In genomic region chr9:68356370-68357118, GRCh38 we compare ENCODE assay signal across 8 cellular contexts. TPM values are rescaled to one million over a fixed set of nuclear protein-coding genes. Genes with fewer than 3 reads are reported as not detected.
DNase-seq lines count a peak whose midpoint lies in the region; ATAC-seq, FAIRE-seq and TF ChIP-seq lines count a peak whose summit lies in the region.
"Not testable (repeated sequence)": the region's sequence is repeated elsewhere in the genome, so short reads cannot be mapped to it uniquely, and the experiment has no call there.

Gene PGM5 (plus strand): TSS chr9:68356611. CDS start chr9:68357128, 517 bp downstream.

- TF ChIP-seq CTCF in PC-3 (conservative IDR thresholded peaks at IDR 0.05; ENCODE audit: low read depth, low read length); keratinocyte (optimal IDR thresholded peaks at IDR 0.05 in 1 of 3, IDR thresholded peaks at IDR 0.05 in 1 of 3, conservative IDR thresholded peaks at IDR 0.05 in 1 of 3; ENCODE audit: extremely low read depth in 1 of 3, insufficient read depth in 2 of 3, low read length in 3 of 3): not testable (repeated sequence)

- not testable (repeated sequence) for H3K4me1 Mint-ChIP-seq in CD4-positive, CD25-positive, alpha-beta regulatory T cell; activated naive CD8-positive, alpha-beta T cell treated with anti-CD3 and anti-CD28 coated beads, Interleukin-2, amount 50 U/mL, for 24 hours

- ATAC-seq in CD4-positive, CD25-positive, alpha-beta regulatory T cell (ENCODE audit: low read depth in 2 of 2), result peak in 1 of 2 donors; percentile 38
- ATAC-seq in GM21381 (IDR thresholded peaks at IDR 0.05; ENCODE audit: unreplicated experiment) (peak; percentile 52), PC-3 (peak; percentile 48)
- ATAC-seq in activated naive CD8-positive, alpha-beta T cell treated with anti-CD3 and anti-CD28 coated beads, Interleukin-2, amount 50 U/mL, for 24 hours, result peak; percentile 24

- not testable (repeated sequence) for H3K27me3 ChIP-seq in CD4-positive, CD25-positive, alpha-beta regulatory T cell (ENCODE audit: control insufficient read depth, insufficient read depth, low read length); PC-3 (ENCODE audit: low read length); esophagus (ENCODE audit: control insufficient read depth in 1 of 2, insufficient read depth in 2 of 2, low read length in 2 of 2); keratinocyte (ENCODE audit: control insufficient read depth, extremely low read depth, insufficient read depth, low read length); subcutaneous abdominal adipose tissue (ENCODE audit: control insufficient read depth in 5 of 5, insufficient read depth in 4 of 5, low read length in 5 of 5)
- H3K27me3 ChIP-seq in neuron (ENCODE audit: insufficient read depth, low read length), result peaks cover 14% of the 10 kb centered on the region

- dilution Hi-C loops in keratinocyte (cut with MboI; ENCODE audit: extremely low pct_ligation_motif_present, low sequenced_read_pairs), result not testable (repeated sequence)

- not testable (repeated sequence) for H3K4me1 ChIP-seq in CD4-positive, CD25-positive, alpha-beta regulatory T cell (ENCODE audit: control insufficient read depth, insufficient read depth, low read length, poor library complexity, severe bottlenecking); PC-3 (ENCODE audit: insufficient read depth, low read length); esophagus (ENCODE audit: control insufficient read depth in 2 of 2, insufficient read depth in 2 of 2, low read length in 1 of 2); keratinocyte (ENCODE audit: control insufficient read depth, extremely low read depth, insufficient read depth, low read length); neuron (ENCODE audit: insufficient read depth, low read length); subcutaneous abdominal adipose tissue (ENCODE audit: control insufficient read depth in 5 of 5, insufficient read depth in 5 of 5, low read length in 5 of 5)

- CTCF ChIA-PET in PC-3 (lab: Charles Lee), result not testable (repeated sequence)

- H3K9me2 ChIP-seq in PC-3 (replicated peaks; ENCODE audit: low read length), result not testable (repeated sequence)

- not testable (repeated sequence) for H3K9me3 ChIP-seq in CD4-positive, CD25-positive, alpha-beta regulatory T cell (ENCODE audit: control insufficient read depth in 2 of 2, low read length in 2 of 2); PC-3 (ENCODE audit: low read length); esophagus (ENCODE audit: control insufficient read depth in 2 of 2, insufficient read depth in 1 of 2, low read depth in 1 of 2, low read length in 1 of 2); keratinocyte (ENCODE audit: control insufficient read depth, low read depth, low read length); neuron (ENCODE audit: low read length); subcutaneous abdominal adipose tissue (ENCODE audit: control insufficient read depth in 5 of 5, low read length in 5 of 5)

- peak within 1 kb of the TSS; percentile 78 for H3K4me2 ChIP-seq in PC-3 (ENCODE audit: low read length)
- H3K4me2 ChIP-seq in keratinocyte (ENCODE audit: control insufficient read depth, extremely low read depth, insufficient read depth, low read depth, low read length), result peak within 1 kb of the TSS; percentile 48

- H3K27ac Mint-ChIP-seq in CD4-positive, CD25-positive, alpha-beta regulatory T cell, result peak within 1 kb of the TSS in 1 of 3 donors; percentile 1
- not testable (repeated sequence) for H3K27ac Mint-ChIP-seq in activated naive CD8-positive, alpha-beta T cell treated with anti-CD3 and anti-CD28 coated beads, Interleukin-2, amount 50 U/mL, for 24 hours

- not testable (repeated sequence) for BruUV-seq in PC-3 (replicated peaks; lab: Mats Ljungman, UMichigan)

- intact Hi-C loops in PC-3 (cut with micrococcal nuclease), result not testable (repeated sequence)

- not testable (repeated sequence) for H3K36me3 Mint-ChIP-seq in CD4-positive, CD25-positive, alpha-beta regulatory T cell; activated naive CD8-positive, alpha-beta T cell treated with anti-CD3 and anti-CD28 coated beads, Interleukin-2, amount 50 U/mL, for 24 hours (ENCODE audit: low read depth)

- not testable (repeated sequence) for FAIRE-seq in keratinocyte (lab: Jason Lieb, UNC)

- POLR2A ChIA-PET in PC-3 (lab: Charles Lee; ENCODE audit: unreplicated experiment), result interaction anchor here (0.6 kb wide), 1 partner anchor 663 kb away, joined by 3 read pairs; no protein-coding TSS in a partner anchor

- H2AFZ ChIP-seq in PC-3 (ENCODE audit: low read length), result peak within 1 kb of the TSS; percentile 72
- not testable (repeated sequence) for H2AFZ ChIP-seq in keratinocyte (ENCODE audit: control insufficient read depth, low read length); neuron (ENCODE audit: low read depth, low read length)

- H3K9me3 Mint-ChIP-seq in CD4-positive, CD25-positive, alpha-beta regulatory T cell; activated naive CD8-positive, alpha-beta T cell treated with anti-CD3 and anti-CD28 coated beads, Interleukin-2, amount 50 U/mL, for 24 hours: not testable (repeated sequence)

- H3K9me1 ChIP-seq in keratinocyte (ENCODE audit: control insufficient read depth, extremely low read depth, insufficient read depth, low read length), result not testable (repeated sequence)

- H4K20me1 ChIP-seq in PC-3 (ENCODE audit: low read length); keratinocyte (ENCODE audit: control insufficient read depth, extremely low read depth, insufficient read depth, low read length): not testable (repeated sequence)

- H3K27ac ChIP-seq in CD4-positive, CD25-positive, alpha-beta regulatory T cell (ENCODE audit: insufficient read depth, low read length, poor library complexity, severe bottlenecking); keratinocyte (ENCODE audit: control insufficient read depth, insufficient read depth, low read length); subcutaneous abdominal adipose tissue (ENCODE audit: low read depth, low read length): not testable (repeated sequence)
- H3K27ac ChIP-seq in PC-3 (ENCODE audit: low read length), result peak within 1 kb of the TSS; percentile 43; the same call in 1 of the 2 replicates
- peak within 1 kb of the TSS; percentile 59 to 71 for H3K27ac ChIP-seq in esophagus (ENCODE audit: low read depth in 2 of 2, low read length in 1 of 2)

- H3F3A ChIP-seq in PC-3 (ENCODE audit: low read length, unreplicated experiment), result not testable (repeated sequence)

- H3K36me3 ChIP-seq in CD4-positive, CD25-positive, alpha-beta regulatory T cell (ENCODE audit: control insufficient read depth, insufficient read depth, low read length); PC-3 (ENCODE audit: low read depth, low read length); esophagus (ENCODE audit: control insufficient read depth in 2 of 2, insufficient read depth in 2 of 2, low read length in 1 of 2); keratinocyte (ENCODE audit: control insufficient read depth in 2 of 2, extremely low read depth in 1 of 2, insufficient read depth in 2 of 2, low read length in 2 of 2); neuron (ENCODE audit: insufficient read depth, low read length); subcutaneous abdominal adipose tissue (ENCODE audit: control insufficient read depth in 5 of 5, insufficient read depth in 5 of 5, low read length in 5 of 5): not testable (repeated sequence)

- DNase-seq in CD4-positive, CD25-positive, alpha-beta regulatory T cell; keratinocyte (ENCODE audit: low read depth, low spot score): not testable (repeated sequence)
- peak; percentile 33 for DNase-seq in PC-3
- peak; percentile 4 for DNase-seq in activated naive CD8-positive, alpha-beta T cell treated with anti-CD3 and anti-CD28 coated beads, Interleukin-2, amount 50 U/mL, for 24 hours

- H3K9ac ChIP-seq in PC-3 (ENCODE audit: low read length), result peak within 1 kb of the TSS; percentile 49
- not testable (repeated sequence) for H3K9ac ChIP-seq in keratinocyte (ENCODE audit: control insufficient read depth, extremely low read depth, insufficient read depth, low read length); subcutaneous abdominal adipose tissue (ENCODE audit: low read length in 5 of 5)

- 1% methylated on average over 51 to 58 of the region's 58 CpGs for WGBS in esophagus, 2 donors

- peaks cover 31% of the 10 kb centered on the region for H3K27me3 Mint-ChIP-seq in CD4-positive, CD25-positive, alpha-beta regulatory T cell
- H3K27me3 Mint-ChIP-seq in activated naive CD8-positive, alpha-beta T cell treated with anti-CD3 and anti-CD28 coated beads, Interleukin-2, amount 50 U/mL, for 24 hours, result peaks cover 20% of the 10 kb centered on the region

- H3K4me3 Mint-ChIP-seq in CD4-positive, CD25-positive, alpha-beta regulatory T cell, result peak within 1 kb of the TSS in 3 of 4 donors; percentile 54 to 69 (median 65)
- H3K4me3 Mint-ChIP-seq in activated naive CD8-positive, alpha-beta T cell treated with anti-CD3 and anti-CD28 coated beads, Interleukin-2, amount 50 U/mL, for 24 hours, result peak within 1 kb of the TSS; percentile 61

- H3K4me3 ChIP-seq in CD4-positive, CD25-positive, alpha-beta regulatory T cell (ENCODE audit: low read depth, low read length), result not testable (repeated sequence)
- H3K4me3 ChIP-seq in PC-3 (ENCODE audit: low read length) (peak within 1 kb of the TSS; percentile 71), esophagus (ENCODE audit: low read depth in 1 of 2, low read length in 2 of 2) (peak within 1 kb of the TSS; percentile 46 to 54), keratinocyte (ENCODE audit: control insufficient read depth in 2 of 3, extremely low read depth in 1 of 3, insufficient read depth in 2 of 3, low read depth in 1 of 3, low read length in 3 of 3) (peak within 1 kb of the TSS in 2 of 3 experiments; percentile 10 to 27), neuron (ENCODE audit: low read length) (peak within 1 kb of the TSS; percentile 38), subcutaneous abdominal adipose tissue (ENCODE audit: low read depth in 1 of 5, low read length in 5 of 5) (peak within 1 kb of the TSS; percentile 35 to 67 (median 64))

- peaks cover 30% of the 10 kb centered on the region for H3K79me2 ChIP-seq in PC-3 (ENCODE audit: low read length)
- not testable (repeated sequence) for H3K79me2 ChIP-seq in keratinocyte (ENCODE audit: control insufficient read depth, insufficient read depth, low read length)

RNA-seq across cellular contexts. Expression of gene PGM5, which starts in this region (rescaled TPM):
- not detected for total RNA-seq in CD4-positive, CD25-positive, alpha-beta regulatory T cell
- polyA plus RNA-seq in CD4-positive, CD25-positive, alpha-beta regulatory T cell, result not detected
- 75.5 and 90.2 TPM in 2 replicates for total RNA-seq in PC-3 (2014; rRNA removed)
- polyA plus RNA-seq in esophagus (10 to 100 TPM in 1 of 2 donors, 1 to 10 TPM in 1; 5.3 to 36.2 TPM), keratinocyte (0.18 TPM in 1 of 3 replicates, not detected in the others)
- not detected for polyA plus RNA-seq in keratinocyte (2011; ENCODE audit: low read depth)
- polyA plus RNA-seq in keratinocyte (2011; cell fraction: cytosol; rRNA removed), result 0.02 TPM in 1 of 2 replicates, not detected in the other
- polyA plus RNA-seq in keratinocyte (2011; cell fraction: nucleus; rRNA removed), result 0.24 TPM in 1 of 2 replicates, not detected in the other
- polyA plus RNA-seq in keratinocyte (2012; ENCODE audit: low replicate concordance), result not detected in 2 replicates
- 0.13 to 0.45 TPM (median 0.26 TPM) in 3 replicates for polyA minus RNA-seq in keratinocyte
- polyA minus RNA-seq in keratinocyte (2011; cell fraction: cytosol; rRNA and poly(A)+ RNA removed), result not detected
- not detected in 2 replicates for polyA minus RNA-seq in keratinocyte (2011; cell fraction: nucleus; rRNA and poly(A)+ RNA removed)

Comparison
In these comparisons a context has a peak if more than half of its experiments do, and no peak if none do; other contexts are left out.
1. RNA of gene PGM5 (total RNA-seq): 75.5 to 90.2 TPM in PC-3; not detected in CD4-positive, CD25-positive, alpha-beta regulatory T cell (single experiment); every median in the first group is over 10 times any median in the second.
2. RNA of gene PGM5 (polyA plus RNA-seq): 5.3 to 36.2 TPM in esophagus; 0.02 to 0.24 TPM in keratinocyte and not detected in CD4-positive, CD25-positive, alpha-beta regulatory T cell; every median in the first group is over 4 times any median in the second.